ENCODE assay signal across 10 cellular contexts in the genomic region with DNA sequence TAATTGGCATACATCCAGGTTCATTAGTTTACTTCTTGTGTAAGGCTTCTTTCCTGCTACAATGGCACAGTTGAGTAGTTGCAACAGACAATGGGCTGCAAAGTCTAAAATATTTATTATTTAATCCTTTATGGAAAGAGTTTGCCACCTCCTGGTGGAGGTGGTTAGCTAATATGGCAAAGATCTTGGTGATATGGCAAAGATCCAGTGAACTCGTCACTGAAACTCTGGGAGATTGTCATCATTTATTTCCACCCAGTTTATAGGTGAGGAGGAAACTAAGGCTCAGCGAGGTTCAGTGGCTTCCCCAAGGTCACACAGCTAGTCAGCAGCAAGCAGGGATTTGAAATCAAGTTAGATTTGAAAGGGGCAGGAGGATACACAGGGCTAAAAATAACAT. TPM values are rescaled to one million over a fixed set of nuclear protein-coding genes. Genes with fewer than 3 reads are reported as not detected.
DNase-seq lines count a peak whose midpoint lies in the region; ATAC-seq, FAIRE-seq and TF ChIP-seq lines count a peak whose summit lies in the region.
"Had no signal": no experiment of that assay in that cellular context is flagged by ENCODE, and none has a peak within 500 bp of the region (broad histone marks: within the 10 kb centered on the region; RNA-seq: fewer than 3 reads in every experiment).

No MANE protein-coding gene starts in this region.

- no peaks in the 10 kb centered on the region for H3K36me3 ChIP-seq in GM06990 (ENCODE audit: control insufficient read depth, insufficient read depth, low read length)
- H3K36me3 ChIP-seq in neural progenitor cell, result no peaks in the 10 kb centered on the region

- no peaks in the 10 kb centered on the region for H3K9me3 Mint-ChIP-seq in activated T-helper 17 cell treated with anti-CD3 and anti-CD28 coated beads, Interleukin-2, amount 50 U/mL, for 72 hours
- no peaks in the 10 kb centered on the region for H3K9me3 Mint-ChIP-seq in neural progenitor cell
- H3K9me3 Mint-ChIP-seq: activated naive CD4-positive, alpha-beta T cell treated with anti-CD3 and anti-CD28 coated beads, Interleukin-2, amount 50 U/mL, for 24 hours; stimulated activated naive CD8-positive, alpha-beta T cell treated with anti-CD3 and anti-CD28 coated beads, Interleukin-15, Interleukin-2, amounts not matched to agents 100 ng/mL and 50 ng/mL, for 24 hours had no signal

- no peaks in the 10 kb centered on the region for H3K79me2 ChIP-seq in neural progenitor cell (ENCODE audit: low read depth)

- H3K4me3 ChIP-seq in A549, result no peak overlapping the region
- H3K4me3 ChIP-seq in GM06990 (replicated peaks; ENCODE audit: low read depth, low read length), result no peak overlapping the region
- H3K4me3 ChIP-seq in neural progenitor cell, result no peak overlapping the region

- POLR2A ChIA-PET in A549 (lab: Yijun Ruan, JAX), result no interaction called here

- H2AFZ ChIP-seq in neural progenitor cell (replicated peaks), result no peak overlapping the region

- H3K4me1 Mint-ChIP-seq in activated T-helper 17 cell treated with anti-CD3 and anti-CD28 coated beads, Interleukin-2, amount 50 U/mL, for 72 hours, result peaks cover 5% of the 10 kb centered on the region
- H3K4me1 Mint-ChIP-seq in neural progenitor cell, result peaks cover 3% of the 10 kb centered on the region

- TF ChIP-seq EP300 in A549 (IDR thresholded peaks at IDR 0.05), result no peak

- no peak for TF ChIP-seq POLR2A in A549 (IDR thresholded peaks at IDR 0.05; ENCODE audit: low read length)

- H3K4me1 ChIP-seq in A549, result peaks cover 25% of the 10 kb centered on the region
- no peaks in the 10 kb centered on the region for H3K4me1 ChIP-seq in neural progenitor cell

- no peaks in the 10 kb centered on the region for H3K36me3 Mint-ChIP-seq in activated T-helper 17 cell treated with anti-CD3 and anti-CD28 coated beads, Interleukin-2, amount 50 U/mL, for 72 hours (ENCODE audit: low read depth)
- H3K36me3 Mint-ChIP-seq in neural progenitor cell, result no peaks in the 10 kb centered on the region
- H3K36me3 Mint-ChIP-seq: activated naive CD4-positive, alpha-beta T cell treated with anti-CD3 and anti-CD28 coated beads, Interleukin-2, amount 50 U/mL, for 24 hours had no signal

- peak overlapping the region; percentile 32 for H3K27ac Mint-ChIP-seq in activated T-helper 17 cell treated with anti-CD3 and anti-CD28 coated beads, Interleukin-2, amount 50 U/mL, for 72 hours
- H3K27ac Mint-ChIP-seq in neural progenitor cell, result no peak overlapping the region
- H3K27ac Mint-ChIP-seq: activated naive CD4-positive, alpha-beta T cell treated with anti-CD3 and anti-CD28 coated beads, Interleukin-2, amount 50 U/mL, for 24 hours; stimulated activated naive CD8-positive, alpha-beta T cell treated with anti-CD3 and anti-CD28 coated beads, Interleukin-15, Interleukin-2, amounts not matched to agents 100 ng/mL and 50 ng/mL, for 24 hours had no signal

- no peaks in the 10 kb centered on the region for H4K20me1 ChIP-seq in neural progenitor cell (ENCODE audit: low read depth)

- ATAC-seq in A549 (no peak), HG02678 (IDR thresholded peaks at IDR 0.05; ENCODE audit: unreplicated experiment) (no peak)
- no peak for ATAC-seq in activated T-helper 17 cell treated with anti-CD3 and anti-CD28 coated beads, Interleukin-2, amount 50 U/mL, for 72 hours (replicated peaks)

- H3K9me3 ChIP-seq in A549, result no peaks in the 10 kb centered on the region
- no peaks in the 10 kb centered on the region for H3K9me3 ChIP-seq in neural progenitor cell (ENCODE audit: low read depth)

- H3K27me3 ChIP-seq in GM06990 (replicated peaks; ENCODE audit: control insufficient read depth, insufficient read depth, low read length) (no peaks in the 10 kb centered on the region; the same call in 1 of the 2 replicates), neural progenitor cell (no peaks in the 10 kb centered on the region)

- DNase-seq in A549 (ENCODE audit: low read depth in 1 of 2, low spot score in 1 of 2) (peak in 1 of 2 experiments; percentile 39), GM06990 (ENCODE audit: extremely low read depth, insufficient read length) (no peak), kidney glomerular epithelial cell (lab: John Stamatoyannopoulos, UW) (peak; percentile 23), NCI-H2107 treated with DMSO at 0.1 percent for 48 hours (lab: John Stamatoyannopoulos, UW; ENCODE audit: unreplicated experiment) (no peak), neural progenitor cell (ENCODE audit: low spot score) (no peak), amygdala (lab: John Stamatoyannopoulos, UW) (no peak)

- peak in 1 of 2 experiments; percentile 11; a peak in 2 of 5 replicates for TF ChIP-seq RAD21 in A549 (conservative IDR thresholded peaks at IDR 0.05 in 1 of 2, IDR thresholded peaks at IDR 0.05 in 1 of 2)

- H3K9ac ChIP-seq in neural progenitor cell, result no peak overlapping the region

- no peaks in the 10 kb centered on the region for H3F3A ChIP-seq in neural progenitor cell (ENCODE audit: low read depth)

- FAIRE-seq in A549 (lab: Jason Lieb, UNC), result no peak

- H3K4me3 Mint-ChIP-seq in activated T-helper 17 cell treated with anti-CD3 and anti-CD28 coated beads, Interleukin-2, amount 50 U/mL, for 72 hours, result no peak overlapping the region
- no peak overlapping the region for H3K4me3 Mint-ChIP-seq in neural progenitor cell
- H3K4me3 Mint-ChIP-seq: activated naive CD4-positive, alpha-beta T cell treated with anti-CD3 and anti-CD28 coated beads, Interleukin-2, amount 50 U/mL, for 24 hours; stimulated activated naive CD8-positive, alpha-beta T cell treated with anti-CD3 and anti-CD28 coated beads, Interleukin-15, Interleukin-2, amounts not matched to agents 100 ng/mL and 50 ng/mL, for 24 hours had no signal

- 21% methylated on average over 2 of the region's 2 CpGs for WGBS in A549 (ENCODE audit: missing lambda C conversion rate)

- TF ChIP-seq CTCF in A549 (IDR thresholded peaks at IDR 0.05) (peak; percentile 21; the same call in 2 of the 3 replicates), GM06990 (IDR thresholded peaks at IDR 0.05; ENCODE audit: insufficient read depth, low read length, poor library complexity, severe bottlenecking) (peak; percentile 21), neural progenitor cell (IDR thresholded peaks at IDR 0.05) (no peak)

- peak overlapping the region in 1 of 2 experiments; percentile 62; a peak in 3 of 6 replicates for H3K27ac ChIP-seq in A549
- no peak overlapping the region for H3K27ac ChIP-seq in neural progenitor cell

- no peak overlapping the region for H3K4me2 ChIP-seq in A549
- H3K4me2 ChIP-seq in neural progenitor cell, result no peak overlapping the region

- CTCF ChIA-PET in A549 (lab: Yijun Ruan, JAX), result interaction anchor here (1.1 to 2.9 kb wide), 7 partner anchors 9 to 141 kb away, joined by 3 to 9 read pairs (median 4); no protein-coding TSS in a partner anchor

- peaks cover 9% of the 10 kb centered on the region for H3K27me3 Mint-ChIP-seq in activated T-helper 17 cell treated with anti-CD3 and anti-CD28 coated beads, Interleukin-2, amount 50 U/mL, for 72 hours
- H3K27me3 Mint-ChIP-seq in neural progenitor cell (ENCODE audit: insufficient read depth, low read depth), result peaks cover 3% of the 10 kb centered on the region
- H3K27me3 Mint-ChIP-seq: activated naive CD4-positive, alpha-beta T cell treated with anti-CD3 and anti-CD28 coated beads, Interleukin-2, amount 50 U/mL, for 24 hours had no signal

TF ChIP-seq in A549, 52 proteins besides CTCF, POLR2A, EP300 and RAD21:
- 0 out of 3 replicates have a peak, but pooled peaks have one; percentile 15 for TF ChIP-seq SMC3 (IDR thresholded peaks at IDR 0.05)
- TF ChIP-seq ZFP36 (IDR thresholded peaks at IDR 0.05; ENCODE audit: borderline replicate concordance, partially characterized antibody), result peak; percentile 25
- no peak for TF ChIP-seq CEBPB (IDR thresholded peaks at IDR 0.05)
TF ChIP-seq in A549: peak in this region for 2.

RNA-seq across cellular contexts. Expression of a gene that starts 16.1 kb away (rescaled TPM):
- polyA plus RNA-seq in A549 (2011; rRNA removed), result 23.0 and 24.3 TPM in 2 replicates
- 43.9 and 44.0 TPM in 2 replicates for polyA plus RNA-seq in A549 (2012; cell fraction: cytosol; rRNA removed)
- polyA plus RNA-seq in A549 (2012; cell fraction: nucleus; rRNA removed), result 93.7 and 96.0 TPM in 2 replicates
- 50.1 to 57.5 TPM (median 53.9 TPM) in 3 replicates for polyA plus RNA-seq in A549 (2017; fragmentation: RNase III; extraction: RNeasy Plus Mini Kit Qiagen cat#74134 plus additional on column Dnase treatment)
- 24.2 and 31.1 TPM in 2 replicates for polyA minus RNA-seq in A549 (2011; rRNA and poly(A)+ RNA removed)
- total RNA-seq in activated T-helper 17 cell treated with anti-CD3 and anti-CD28 coated beads, Interleukin-2, amount 50 U/mL, for 72 hours, result 10 to 100 TPM; 17.0 to 38.2 TPM
- total RNA-seq in neural progenitor cell (ENCODE audit: low replicate concordance), result 0.65 and 1.5 TPM in 2 replicates
